Comparison of ENCODE assay signal across 9 cellular contexts in the genomic region with DNA sequence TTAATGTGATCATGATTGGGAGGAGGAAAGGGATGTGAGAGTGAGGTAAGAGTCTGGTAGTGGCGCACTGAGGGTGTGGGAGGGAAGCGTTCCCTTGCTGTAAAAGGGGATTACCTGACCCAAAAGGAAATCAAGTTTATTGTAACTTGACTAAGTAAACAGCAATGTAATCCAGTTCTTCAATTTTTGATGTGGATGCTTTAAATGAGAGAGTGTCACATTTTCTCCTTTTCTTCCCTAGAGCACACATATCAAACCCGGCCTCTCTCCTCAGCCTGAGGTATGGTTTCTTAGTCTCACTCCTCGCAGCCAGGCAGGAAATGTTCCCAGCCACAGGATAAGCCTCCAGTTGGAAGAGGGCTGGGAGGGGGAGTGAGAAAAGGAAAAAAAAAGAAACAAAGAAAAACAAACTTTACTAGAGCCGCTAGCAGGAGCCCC. TPM values are rescaled to one million over a fixed set of nuclear protein-coding genes. Genes with fewer than 3 reads are reported as not detected.
DNase-seq lines count a peak whose midpoint lies in the region; ATAC-seq and TF ChIP-seq lines count a peak whose summit lies in the region.
"Had no signal": no experiment of that assay in that cellular context is flagged by ENCODE, and none has a peak within 500 bp of the region (broad histone marks: within the 10 kb centered on the region; RNA-seq: fewer than 3 reads in every experiment).

No MANE protein-coding gene starts in this region.

- H3K14ac ChIP-seq in mesenchymal stem cell (ENCODE audit: low read length in 2 of 2) = no peak overlapping the region

- H3K9me3 ChIP-seq in cardiac muscle cell (ENCODE audit: low read depth) = no peaks in the 10 kb centered on the region
- no peaks in the 10 kb centered on the region for H3K9me3 ChIP-seq in mesenchymal stem cell (ENCODE audit: control insufficient read depth, low read length)
- H3K9me3 ChIP-seq: neutrophil had no signal

- DNase-seq in cardiac muscle cell (ENCODE audit: low read depth in 1 of 2, low spot score in 1 of 2) = no peak
- no peak for DNase-seq in Right ventricle myocardium inferior (ENCODE audit: missing footprints)
- no peak for DNase-seq in central memory CD8-positive, alpha-beta T cell (ENCODE audit: low spot score in 2 of 2)
- DNase-seq in mesenchymal stem cell = no peak
- no peak for DNase-seq in stimulated activated CD4-positive, alpha-beta T cell treated with anti-CD3 and anti-CD28 coated beads, Interleukin-4, amount 100 ng/mL, for 1 hour
- no peak for DNase-seq in activated CD4-positive, alpha-beta T cell treated with anti-CD3 and anti-CD28 coated beads, Interleukin-2, amount 50 U/mL, for 4 hours
- no peak for DNase-seq in AG20443 (ENCODE audit: low spot score)

- H2BK12ac ChIP-seq in mesenchymal stem cell (ENCODE audit: low read length in 2 of 2) = peak overlapping the region in 1 of 2 experiments; percentile 81

- no peak overlapping the region for H3K27ac Mint-ChIP-seq in central memory CD8-positive, alpha-beta T cell (ENCODE audit: low read depth)

- H3K27me3 ChIP-seq in cardiac muscle cell (no peaks in the 10 kb centered on the region), mesenchymal stem cell (ENCODE audit: control insufficient read depth in 1 of 2, insufficient read depth in 1 of 2, low read length in 2 of 2) (no peaks in the 10 kb centered on the region)

- H2AFZ ChIP-seq in mesenchymal stem cell (ENCODE audit: low read depth, low read length) = no peak overlapping the region

- H3K4me1 ChIP-seq in cardiac muscle cell (ENCODE audit: low read depth) = peaks cover 28% of the 10 kb centered on the region
- H3K4me1 ChIP-seq in mesenchymal stem cell (ENCODE audit: control insufficient read depth, insufficient read depth, low read depth, low read length) = peaks cover 3% of the 10 kb centered on the region
- H3K4me1 ChIP-seq in urinary bladder (ENCODE audit: insufficient read depth) = no peaks in the 10 kb centered on the region

- TF ChIP-seq CTCF in cardiac muscle cell (IDR thresholded peaks at IDR 0.05; ENCODE audit: low read depth, low read length) = no peak

- peak overlapping the region; percentile 62 for H3K4me2 ChIP-seq in mesenchymal stem cell (ENCODE audit: low read length, poor library complexity, severe bottlenecking)

- H3K18ac ChIP-seq in mesenchymal stem cell (ENCODE audit: low read depth in 1 of 2, low read length in 2 of 2) = peak overlapping the region; percentile 53 to 67

- H3K4me3 ChIP-seq in cardiac muscle cell (peak overlapping the region; percentile 34), mesenchymal stem cell (ENCODE audit: insufficient read depth in 1 of 2, low read depth in 1 of 2, low read length in 2 of 2) (peak overlapping the region in 1 of 2 experiments; percentile 90), urinary bladder (ENCODE audit: low read depth, low read length) (peak overlapping the region; percentile 70)

- intact Hi-C loops in Right ventricle myocardium inferior (cut with DNase I) = loop anchor here (5.0 kb wide), 1 partner anchor 153 kb away; no protein-coding TSS in a partner anchor

- H2BK15ac ChIP-seq in mesenchymal stem cell (ENCODE audit: low read depth, poor library complexity, severe bottlenecking) = no peak overlapping the region

- H2BK120ac ChIP-seq in mesenchymal stem cell (ENCODE audit: low read depth, low read length) = peak overlapping the region; percentile 67

- H3K4ac ChIP-seq in mesenchymal stem cell (ENCODE audit: low read depth in 1 of 2, low read length in 2 of 2) = no peak overlapping the region

- H2BK5ac ChIP-seq in mesenchymal stem cell (ENCODE audit: low read depth, low read length, poor library complexity, severe bottlenecking) = peak overlapping the region; percentile 79

- no peak overlapping the region for H4K91ac ChIP-seq in mesenchymal stem cell (ENCODE audit: low read length)

- peaks cover 7% of the 10 kb centered on the region for H3K9me3 Mint-ChIP-seq in central memory CD8-positive, alpha-beta T cell

- no peak for ATAC-seq in Right ventricle myocardium inferior
- no peak for ATAC-seq in central memory CD8-positive, alpha-beta T cell (replicated peaks; ENCODE audit: extremely low read depth, poor library complexity, severe bottlenecking)

- WGBS in mesenchymal stem cell = 39% methylated on average over 2 of the region's 5 CpGs
- 18% methylated on average over 5 of the region's 5 CpGs for WGBS in urinary bladder

- no peak overlapping the region for H2AK5ac ChIP-seq in mesenchymal stem cell (ENCODE audit: low read length, severe bottlenecking)

- peak overlapping the region; percentile 86 for H3K27ac ChIP-seq in cardiac muscle cell
- peak overlapping the region; percentile 97 for H3K27ac ChIP-seq in mesenchymal stem cell (ENCODE audit: low read length, poor library complexity, severe bottlenecking)
- peak overlapping the region; percentile 48 for H3K27ac ChIP-seq in urinary bladder (ENCODE audit: low read depth)
- H3K27ac ChIP-seq: neutrophil had no signal

- peak overlapping the region; percentile 71 for H3K9ac ChIP-seq in mesenchymal stem cell (ENCODE audit: low read length)

- peak overlapping the region; percentile 34 for H3K4me3 Mint-ChIP-seq in central memory CD8-positive, alpha-beta T cell

- H3K36me3 ChIP-seq in cardiac muscle cell (no peaks in the 10 kb centered on the region), mesenchymal stem cell (ENCODE audit: control insufficient read depth in 1 of 2, insufficient read depth in 2 of 2, low read depth in 1 of 2, low read length in 2 of 2) (no peaks in the 10 kb centered on the region), urinary bladder (ENCODE audit: insufficient read depth) (no peaks in the 10 kb centered on the region)
- H3K36me3 ChIP-seq: neutrophil had no signal

- H4K8ac ChIP-seq in mesenchymal stem cell (ENCODE audit: low read length) = peak overlapping the region; percentile 36

- no peak overlapping the region for H3K23ac ChIP-seq in mesenchymal stem cell (ENCODE audit: low read length in 2 of 2)

- H3K36me3 Mint-ChIP-seq in central memory CD8-positive, alpha-beta T cell (ENCODE audit: insufficient read depth) = no peaks in the 10 kb centered on the region

- H3K4me1 Mint-ChIP-seq in central memory CD8-positive, alpha-beta T cell = no peaks in the 10 kb centered on the region

- no peaks in the 10 kb centered on the region for H3K79me1 ChIP-seq in mesenchymal stem cell (replicated peaks; ENCODE audit: low read length, poor library complexity, severe bottlenecking)

- peaks cover 9% of the 10 kb centered on the region for H3K27me3 Mint-ChIP-seq in central memory CD8-positive, alpha-beta T cell

RNA-seq across cellular contexts. Expression of a gene that starts 0.7 kb away (rescaled TPM):
- total RNA-seq in cardiac muscle cell (19.3 and 23.7 TPM in 2 replicates), Right ventricle myocardium inferior (1.1 TPM), urinary bladder (84.0 TPM)
- polyA plus RNA-seq in cardiac muscle cell (13.6 and 19.5 TPM in 2 replicates), urinary bladder (9.1 TPM)
- 8.3 TPM for polyA plus RNA-seq in mesenchymal stem cell (2013, experiment 1 of 2)
- 8.3 TPM for polyA plus RNA-seq in mesenchymal stem cell (2013, experiment 2 of 2)
